In the genomic region with DNA sequence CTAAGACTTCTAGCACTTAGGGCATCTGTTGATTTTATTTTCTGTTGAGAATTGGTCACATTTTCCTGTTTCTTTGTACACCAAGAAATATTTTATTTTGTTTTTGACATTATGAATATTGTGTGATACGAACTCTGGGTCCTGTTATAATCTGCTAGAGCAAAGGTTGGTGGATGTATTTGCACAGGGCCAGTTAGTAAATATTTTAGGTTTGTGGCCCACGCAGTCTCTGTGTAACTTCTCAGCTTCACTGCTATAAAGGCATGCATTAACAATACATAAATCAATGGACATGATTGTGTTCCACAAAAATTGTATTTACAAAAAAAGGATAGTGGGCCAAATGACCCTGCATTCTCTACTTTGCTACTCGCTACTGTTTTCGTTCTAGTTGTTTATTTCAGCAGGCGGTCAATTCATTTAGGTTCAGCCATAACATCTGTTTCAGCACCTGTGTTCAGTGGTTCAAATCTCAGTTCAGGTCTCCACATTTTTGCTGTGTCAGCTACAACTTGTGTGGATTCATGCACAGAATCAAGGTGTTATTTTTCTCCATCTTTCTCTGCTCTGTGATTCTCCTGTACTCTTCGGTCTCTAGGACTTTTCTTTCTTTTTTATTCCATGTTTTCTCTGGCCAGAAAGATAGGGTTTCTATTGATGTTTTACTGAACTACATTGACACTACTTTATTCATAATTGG, we compare ENCODE assay signal across 2 cellular contexts.
TF ChIP-seq lines count a peak whose summit lies in the region.

No MANE protein-coding gene starts in this region.

TF ChIP-seq in K562, 482 proteins besides CTCF, POLR2A, EP300 and RAD21 (continued from another document):
- TF ChIP-seq ZNF316 (IDR thresholded peaks at IDR 0.05) (0 out of 2 replicates have a peak, but pooled peaks have one; percentile 19), MAFK (IDR thresholded peaks at IDR 0.05; ENCODE audit: low read length) (0 out of 2 replicates have a peak, but pooled peaks have one; percentile 17), ZNF668 (CRISPR knock-in tag; IDR thresholded peaks at IDR 0.05) (no peak), HNRNPH1 (optimal IDR thresholded peaks at IDR 0.05; ENCODE audit: low read depth, low read length) (no peak), BRD9 (IDR thresholded peaks at IDR 0.05; ENCODE audit: low read depth, partially characterized antibody) (no peak), NFYB (IDR thresholded peaks at IDR 0.05; ENCODE audit: extremely low read depth, insufficient read length) (no peak)
TF ChIP-seq in K562: peak in this region for 4.

TF ChIP-seq in HepG2, 621 proteins besides CTCF, POLR2A, EP300 and RAD21 (continued from another document):
- TF ChIP-seq, protein P1, sequence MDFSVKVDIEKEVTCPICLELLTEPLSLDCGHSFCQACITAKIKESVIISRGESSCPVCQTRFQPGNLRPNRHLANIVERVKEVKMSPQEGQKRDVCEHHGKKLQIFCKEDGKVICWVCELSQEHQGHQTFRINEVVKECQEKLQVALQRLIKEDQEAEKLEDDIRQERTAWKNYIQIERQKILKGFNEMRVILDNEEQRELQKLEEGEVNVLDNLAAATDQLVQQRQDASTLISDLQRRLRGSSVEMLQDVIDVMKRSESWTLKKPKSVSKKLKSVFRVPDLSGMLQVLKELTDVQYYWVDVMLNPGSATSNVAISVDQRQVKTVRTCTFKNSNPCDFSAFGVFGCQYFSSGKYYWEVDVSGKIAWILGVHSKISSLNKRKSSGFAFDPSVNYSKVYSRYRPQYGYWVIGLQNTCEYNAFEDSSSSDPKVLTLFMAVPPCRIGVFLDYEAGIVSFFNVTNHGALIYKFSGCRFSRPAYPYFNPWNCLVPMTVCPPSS (IDR thresholded peaks at IDR 0.05), result no peak
TF ChIP-seq in HepG2: peak in this region for 2.
